Comparison of ENCODE assay signal across 19 cellular contexts in genomic region chr13:110028838-110029621, GRCh38.
"Had no signal": no experiment of that assay in that cellular context is flagged by ENCODE, and none has a peak within 500 bp of the region (broad histone marks: within the 10 kb centered on the region; RNA-seq: fewer than 3 reads in every experiment).

No MANE protein-coding gene starts in this region.

- ATAC-seq: T-cell had no signal

- H3K27me3 Mint-ChIP-seq: T-cell had no signal

- H3K36me3 Mint-ChIP-seq: T-cell had no signal

- H3K9me3 Mint-ChIP-seq: T-cell had no signal

- H3K4me3 Mint-ChIP-seq: T-cell had no signal

- H3K36me3 ChIP-seq: SJSA1 had no signal

- H3K27ac ChIP-seq: SJSA1 had no signal

- H3K4me3 ChIP-seq: SJSA1 had no signal

- DNase-seq: IMR-90, Kasumi-1, KG1, MV-4-11, NCI-H1048, NCI-H1105, NCI-H1694 treated with DMSO at 0.1 percent for 48 hours, NCI-H1930, NCI-H2107, NCI-H2227 treated with DMSO at 0.1 percent for 48 hours, NCI-H524 treated with DMSO at 0.1 percent for 48 hours, NCI-H69, Right ventricle myocardium superior, RPMI8226, SIG-M5, SW 1271, T-cell had no signal

- H3K27ac Mint-ChIP-seq: T-cell had no signal

- H3K4me1 Mint-ChIP-seq: T-cell had no signal

- FAIRE-seq: RCC 7860 had no signal

- H3K9me3 ChIP-seq: SJSA1 had no signal

- H3K27me3 ChIP-seq: SJSA1 had no signal
